ENCODE assay signal across 1 cellular context in genomic region chr17:43846221-43846712, GRCh38.
A peak's percentile ranks its signal among the peaks of the same experiment; 100 is the strongest.
TF ChIP-seq lines count a peak whose summit lies in the region.

No MANE protein-coding gene starts in this region.

TF ChIP-seq in K562, 482 proteins besides CTCF, POLR2A, EP300 and RAD21 (continued from another document):
- TF ChIP-seq VEZF1 (CRISPR knock-in tag; IDR thresholded peaks at IDR 0.05) (peak; percentile 61), EZH2 (IDR thresholded peaks at IDR 0.05; ENCODE audit: borderline replicate concordance, low read depth, low read length) (no peak), SMC3 (conservative IDR thresholded peaks at IDR 0.05; ENCODE audit: insufficient read depth, low read depth, low read length) (peak; percentile 76), HSF4 (CRISPR knock-in tag; IDR thresholded peaks at IDR 0.05; ENCODE audit: borderline replicate concordance) (no peak), ZFP36 (IDR thresholded peaks at IDR 0.05; ENCODE audit: low read depth, low read length, partially characterized antibody) (peak; percentile 21), ATF7 (IDR thresholded peaks at IDR 0.05) (peak; percentile 19; the same call in 1 of the 2 replicates), GATA2 (CRISPR knock-in tag; IDR thresholded peaks at IDR 0.05) (no peak), YY1 (IDR thresholded peaks at IDR 0.05; ENCODE audit: borderline replicate concordance in 1 of 3, control insufficient read depth in 1 of 3, extremely low read depth in 1 of 3, insufficient read depth in 3 of 3, insufficient read length in 1 of 3, insufficient replicate concordance in 2 of 3, low read depth in 1 of 3, low read length in 2 of 3) (peak in 1 of 3 experiments; percentile 20), TOE1 (IDR thresholded peaks at IDR 0.05; ENCODE audit: borderline replicate concordance) (0 out of 2 replicates have a peak, but pooled peaks have one; percentile 16), TOE1 (CRISPR knock-in tag; IDR thresholded peaks at IDR 0.05; ENCODE audit: borderline replicate concordance, low read depth) (no peak), KLF1 (tag; IDR thresholded peaks at IDR 0.05) (no peak), CSDE1 (IDR thresholded peaks at IDR 0.05) (no peak), RBM34 (IDR thresholded peaks at IDR 0.05; ENCODE audit: borderline replicate concordance, insufficient read depth, low read length) (no peak), SUPT5H (IDR thresholded peaks at IDR 0.05) (no peak), JUND (IDR thresholded peaks at IDR 0.05; ENCODE audit: borderline replicate concordance, low read depth, low read length) (peak; percentile 51; the same call in 1 of the 2 replicates), JUND (tag; IDR thresholded peaks at IDR 0.05; ENCODE audit: borderline replicate concordance, low read depth, low read length) (no peak; the same call in 2 of the 3 replicates), FOXP1 (CRISPR knock-in tag; IDR thresholded peaks at IDR 0.05) (no peak), BHLHE40 (IDR thresholded peaks at IDR 0.05; ENCODE audit: low read length) (peak; percentile 12; the same call in 1 of the 2 replicates)
